In genomic region chr1:19869453-19869852, GRCh38 we compare ENCODE assay signal across 17 cellular contexts. TPM values are rescaled to one million over a fixed set of nuclear protein-coding genes. Genes with fewer than 3 reads are reported as not detected.
"Had no signal": no experiment of that assay in that cellular context is flagged by ENCODE, and none has a peak within 500 bp of the region (broad histone marks: within the 10 kb centered on the region; RNA-seq: fewer than 3 reads in every experiment).

No MANE protein-coding gene starts in this region.

RNA-seq across cellular contexts. Expression of gene PLA2G2E, which starts 54.0 kb away (rescaled TPM):
- total RNA-seq: activated CD4-positive, alpha-beta memory T cell treated with anti-CD3 and anti-CD28 coated beads, Interleukin-2, amount 10 ng/mL, durations not matched to agents 7 days and 5 days; activated CD4-positive, alpha-beta T cell treated with anti-CD3 and anti-CD28 coated beads, Interleukin-2, amount 10 ng/mL, durations not matched to agents 7 days and 5 days; activated naive CD4-positive, alpha-beta T cell treated with anti-CD3 and anti-CD28 coated beads, Interleukin-2, amount 50 U/mL, for 72 hours; activated naive CD8-positive, alpha-beta T cell treated with anti-CD3 and anti-CD28 coated beads, Interleukin-2, amount 10 ng/mL, durations not matched to agents 7 days and 5 days; activated T-cell treated with anti-CD3 and anti-CD28 coated beads, Interleukin-2, amount 50 U/mL, for 72 hours; astrocyte; chondrocyte; dermis microvascular lymphatic vessel endothelial cell; endothelial cell of umbilical vein; esophagus squamous epithelium; foreskin keratinocyte; gastrocnemius medialis; heart left ventricle; T-cell; T-helper 2 cell treated with Interferon-gamma antibody and Interleukin-4, amounts not matched to agents 100 ng/mL and 5 ng/mL, for 36 hours; WTC11 had no signal
- polyA plus RNA-seq: endothelial cell of umbilical vein, esophagus, foreskin keratinocyte, heart left ventricle had no signal

RNA-seq across cellular contexts. Expression of gene RNF186, which starts 54.4 kb away (rescaled TPM):
- total RNA-seq: activated CD4-positive, alpha-beta memory T cell treated with anti-CD3 and anti-CD28 coated beads, Interleukin-2, amount 10 ng/mL, durations not matched to agents 7 days and 5 days; activated CD4-positive, alpha-beta T cell treated with anti-CD3 and anti-CD28 coated beads, Interleukin-2, amount 10 ng/mL, durations not matched to agents 7 days and 5 days; activated naive CD4-positive, alpha-beta T cell treated with anti-CD3 and anti-CD28 coated beads, Interleukin-2, amount 50 U/mL, for 72 hours; activated naive CD8-positive, alpha-beta T cell treated with anti-CD3 and anti-CD28 coated beads, Interleukin-2, amount 10 ng/mL, durations not matched to agents 7 days and 5 days; activated T-cell treated with anti-CD3 and anti-CD28 coated beads, Interleukin-2, amount 50 U/mL, for 72 hours; astrocyte; chondrocyte; dermis microvascular lymphatic vessel endothelial cell; endothelial cell of umbilical vein; esophagus squamous epithelium; foreskin keratinocyte; heart left ventricle; T-cell; T-helper 2 cell treated with Interferon-gamma antibody and Interleukin-4, amounts not matched to agents 100 ng/mL and 5 ng/mL, for 36 hours; WTC11 had no signal
- polyA plus RNA-seq: endothelial cell of umbilical vein, foreskin keratinocyte, heart left ventricle had no signal
